18 cellular contexts compared by ENCODE assay signal in the genomic region with DNA sequence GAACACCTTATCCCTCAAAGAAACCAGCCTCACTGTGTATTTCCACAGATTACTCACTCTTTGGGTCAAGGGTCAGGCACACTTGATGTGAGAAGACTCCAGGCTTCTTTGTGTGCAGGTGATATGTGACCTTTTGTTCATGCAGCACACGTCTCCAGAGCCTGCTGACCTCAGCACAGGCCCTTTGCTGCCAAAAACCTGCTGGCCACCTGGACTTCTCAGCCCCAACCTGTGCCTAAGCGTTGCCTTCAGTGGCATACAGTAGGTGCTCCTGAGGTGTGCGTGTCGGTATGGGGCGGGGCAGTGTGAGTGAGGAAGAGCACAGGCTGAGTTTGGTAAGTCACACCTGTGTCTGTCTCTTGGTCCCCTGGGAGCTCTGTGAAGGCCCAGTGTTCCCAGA. TPM values are rescaled to one million over a fixed set of nuclear protein-coding genes. Genes with fewer than 3 reads are reported as not detected.
A peak's percentile ranks its signal among the peaks of the same experiment; 100 is the strongest.
DNase-seq lines count a peak whose midpoint lies in the region; ATAC-seq, FAIRE-seq and TF ChIP-seq lines count a peak whose summit lies in the region.
"Had no signal": no experiment of that assay in that cellular context is flagged by ENCODE, and none has a peak within 500 bp of the region (broad histone marks: within the 10 kb centered on the region; RNA-seq: fewer than 3 reads in every experiment).

No MANE protein-coding gene starts in this region.

- H3K79me2 ChIP-seq in HepG2 (ENCODE audit: insufficient read depth, low read length): no peaks in the 10 kb centered on the region

- H3K4me3 ChIP-seq in HepG2 (replicated peaks in 1 of 3; ENCODE audit: insufficient read depth in 1 of 3, low read depth in 2 of 3, low read length in 3 of 3): no peak overlapping the region
- no peak overlapping the region for H3K4me3 ChIP-seq in right lobe of liver
- H3K4me3 ChIP-seq: BLaER1 had no signal

- CTCF ChIA-PET in HepG2 (lab: Yijun Ruan, JAX; ENCODE audit: low intra/inter-chr PET ratio, low total read pairs): no interaction called here

- in situ Hi-C loops in HepG2 (cut with HindIII; ENCODE audit: extremely low pct_ligation_motif_present, low pct_unique_long_range_greater_than_20kb): loop anchor here (10.0 kb wide), 1 partner anchor 57 kb away; the partner anchor contains the start of gene WNT11

- H3K4me2 ChIP-seq in HepG2 (ENCODE audit: low read depth, low read length): peak overlapping the region; percentile 66
- H3K4me2 ChIP-seq: BLaER1 had no signal

- peaks cover 13% of the 10 kb centered on the region for H3K4me1 Mint-ChIP-seq in activated T-helper 2 cell treated with anti-CD3 and anti-CD28 coated beads, Interferon-gamma antibody, Interleukin-2, Interleukin-4, amounts not matched to agents 10 μg/mL and 5 μg/mL and 100 μg/mL, durations not matched to agents 14 hours and 24 hours and 36 hours (ENCODE audit: low read depth)

- DNase-seq in HepG2 (ENCODE audit: low spot score) (no peak), right lobe of liver (no peak), RPMI8226 (peak; percentile 32), mesenteric fat pad (ENCODE audit: low spot score) (peak; percentile 60), GM12892 (ENCODE audit: insufficient read length) (no peak), EL (no peak)
- DNase-seq in activated T-helper 2 cell treated with anti-CD3 and anti-CD28 coated beads, Interferon-gamma antibody, Interleukin-2, Interleukin-4, amounts not matched to agents 10 μg/mL and 5 μg/mL and 100 μg/mL, durations not matched to agents 14 hours and 24 hours and 36 hours (ENCODE audit: low spot score): no peak
- no peak for DNase-seq in stimulated activated CD4-positive, alpha-beta T cell treated with anti-CD3 and anti-CD28 coated beads, Interleukin-4, amount 100 ng/mL, for 4 hours
- DNase-seq: DMS 273 treated with DMSO at 0.1 percent for 48 hours, NCI-H1436 treated with DMSO at 0.1 percent for 48 hours, NCI-H2029 treated with DMSO at 0.1 percent for 48 hours, NCI-H2171 treated with DMSO at 0.1 percent for 48 hours, NCI-H510A, SIG-M5 had no signal

- no peak overlapping the region for H3K9ac ChIP-seq in HepG2 (ENCODE audit: insufficient read depth, low read depth, low read length)
- H3K9ac ChIP-seq: BLaER1 had no signal

- POLR2A ChIA-PET in HepG2 (lab: Yijun Ruan, JAX): no interaction called here

- no peak overlapping the region for H3K27ac ChIP-seq in HepG2 (ENCODE audit: extremely low read length, insufficient read depth, low read length)
- H3K27ac ChIP-seq in right lobe of liver: no peak overlapping the region
- H3K27ac ChIP-seq: BLaER1 had no signal

- H3K27me3 ChIP-seq in HepG2 (ENCODE audit: control insufficient read depth in 1 of 2, insufficient read depth in 2 of 2, low read length in 2 of 2) (no peaks in the 10 kb centered on the region), right lobe of liver (no peaks in the 10 kb centered on the region)
- H3K27me3 ChIP-seq: BLaER1 had no signal

- no peak for TF ChIP-seq RAD21 in HepG2 (CRISPR knock-in tag; IDR thresholded peaks at IDR 0.05)

- TF ChIP-seq CTCF in HepG2 (CRISPR knock-in tag; IDR thresholded peaks at IDR 0.05): no peak
- TF ChIP-seq CTCF in right lobe of liver (IDR thresholded peaks at IDR 0.05): no peak

- H3K4me1 ChIP-seq in HepG2 (ENCODE audit: insufficient read depth, low read length): peaks cover 59% of the 10 kb centered on the region
- peaks cover 0 to 12% (median 4%) of the 10 kb centered on the region in 4 donors for H3K4me1 ChIP-seq in right lobe of liver

- FAIRE-seq in HepG2 (lab: Jason Lieb, UNC) (no peak), GM12892 (lab: Jason Lieb, UNC) (no peak)
- FAIRE-seq: A204.1, HTR-8/SVneo had no signal

- BruUV-seq in HepG2 (replicated peaks; lab: Mats Ljungman, UMichigan): no TSS peak

- no peaks in the 10 kb centered on the region for H4K20me1 ChIP-seq in HepG2 (ENCODE audit: insufficient read depth, low read length)
- H4K20me1 ChIP-seq: BLaER1 had no signal

- H3K36me3 ChIP-seq in HepG2 (replicated peaks in 1 of 2; ENCODE audit: control insufficient read depth in 1 of 2, insufficient read depth in 2 of 2, low read length in 2 of 2) (no peaks in the 10 kb centered on the region), right lobe of liver (no peaks in the 10 kb centered on the region)

- ATAC-seq in HepG2 (no peak; the same call in 1 of the 3 replicates), right lobe of liver (no peak)
- ATAC-seq: HCT116 had no signal

- H3K27ac Mint-ChIP-seq in activated T-helper 2 cell treated with anti-CD3 and anti-CD28 coated beads, Interferon-gamma antibody, Interleukin-2, Interleukin-4, amounts not matched to agents 10 μg/mL and 5 μg/mL and 100 μg/mL, durations not matched to agents 14 hours and 24 hours and 36 hours: no peak overlapping the region

- no peaks in the 10 kb centered on the region for H3K9me3 Mint-ChIP-seq in activated T-helper 2 cell treated with anti-CD3 and anti-CD28 coated beads, Interferon-gamma antibody, Interleukin-2, Interleukin-4, amounts not matched to agents 10 μg/mL and 5 μg/mL and 100 μg/mL, durations not matched to agents 14 hours and 24 hours and 36 hours

- H2AFZ ChIP-seq in HepG2 (ENCODE audit: low read length): no peak overlapping the region

- 39% methylated on average over 5 of the region's 5 CpGs for WGBS in HepG2 (ENCODE audit: low lambda C conversion rate)
- 82% methylated on average over 5 of the region's 5 CpGs for WGBS in right lobe of liver (ENCODE audit: insufficient coverage, low coverage, low lambda C conversion rate, missing lambda C conversion rate)

- H3K36me3 Mint-ChIP-seq in activated T-helper 2 cell treated with anti-CD3 and anti-CD28 coated beads, Interferon-gamma antibody, Interleukin-2, Interleukin-4, amounts not matched to agents 10 μg/mL and 5 μg/mL and 100 μg/mL, durations not matched to agents 14 hours and 24 hours and 36 hours (ENCODE audit: low read depth): no peaks in the 10 kb centered on the region

- peaks cover 20% of the 10 kb centered on the region for H3K27me3 Mint-ChIP-seq in activated T-helper 2 cell treated with anti-CD3 and anti-CD28 coated beads, Interferon-gamma antibody, Interleukin-2, Interleukin-4, amounts not matched to agents 10 μg/mL and 5 μg/mL and 100 μg/mL, durations not matched to agents 14 hours and 24 hours and 36 hours (ENCODE audit: low read depth)

- TF ChIP-seq EP300 in HepG2 (IDR thresholded peaks at IDR 0.05; ENCODE audit: low read depth in 2 of 2, low read length in 2 of 2) (no peak), HepG2 (CRISPR knock-in tag; IDR thresholded peaks at IDR 0.05; ENCODE audit: borderline replicate concordance) (no peak)

- TF ChIP-seq POLR2A in HepG2 (IDR thresholded peaks at IDR 0.05; ENCODE audit: insufficient read depth in 1 of 2, low read depth in 2 of 2, low read length in 2 of 2) (no peak), right lobe of liver (IDR thresholded peaks at IDR 0.05) (no peak), GM12892 (IDR thresholded peaks at IDR 0.05; ENCODE audit: low read depth, low read length) (no peak)

- no peaks in the 10 kb centered on the region for H3K9me3 ChIP-seq in HepG2 (ENCODE audit: low read length)
- no peaks in the 10 kb centered on the region for H3K9me3 ChIP-seq in right lobe of liver
- H3K9me3 ChIP-seq: BLaER1 had no signal

- intact Hi-C loops in HepG2 (cut with micrococcal nuclease; ENCODE audit: unreplicated experiment) (no loop called here), right lobe of liver (cut with DNase I) (no loop called here)
- intact Hi-C loops in activated T-helper 2 cell treated with anti-CD3 and anti-CD28 coated beads, Interferon-gamma antibody, Interleukin-2, Interleukin-4, amounts not matched to agents 10 μg/mL and 5 μg/mL and 100 μg/mL, durations not matched to agents 14 hours and 24 hours and 36 hours (cut with micrococcal nuclease): no loop called here

- H3K4me3 Mint-ChIP-seq in activated T-helper 2 cell treated with anti-CD3 and anti-CD28 coated beads, Interferon-gamma antibody, Interleukin-2, Interleukin-4, amounts not matched to agents 10 μg/mL and 5 μg/mL and 100 μg/mL, durations not matched to agents 14 hours and 24 hours and 36 hours (ENCODE audit: low read depth): no peak overlapping the region

RNA-seq across cellular contexts. Expression of gene WNT11, which starts 58.1 kb away (rescaled TPM):
- total RNA-seq in HepG2 (2016; rRNA removed; fragmentation: Illumina TruSeq; extraction: Trizol) (0.66 TPM in 1 of 2 replicates, not detected in the other), right lobe of liver (10 to 100 TPM in 2 of 6 experiments, 1 to 10 TPM in 4; 2.8 to 13.1 (median 5.5) TPM), mesenteric fat pad (34.1 TPM)
- 0.51 TPM in 1 of 2 replicates, not detected in the other for total RNA-seq in HepG2 (2016; cell fraction: cytosol; rRNA removed; fragmentation: Illumina TruSeq; extraction: Trizol; ENCODE audit: low read depth)
- total RNA-seq in HepG2 (2016; cell fraction: insoluble cytoplasmic fraction; rRNA removed; fragmentation: Illumina TruSeq; extraction: Trizol): 0.18 and 0.71 TPM in 2 replicates
- 0.21 and 0.25 TPM in 2 replicates for total RNA-seq in HepG2 (2016; cell fraction: membrane; rRNA removed; fragmentation: Illumina TruSeq; extraction: Trizol)
- total RNA-seq in HepG2 (2016; cell fraction: nucleus; rRNA removed; fragmentation: Illumina TruSeq; extraction: Trizol): 0.50 and 0.69 TPM in 2 replicates
- polyA plus RNA-seq in HepG2 (2011; rRNA removed): 0.34 and 0.42 TPM in 2 replicates
- polyA plus RNA-seq in HepG2 (2011; cell fraction: cytosol; rRNA removed): 0.44 and 0.47 TPM in 2 replicates
- polyA plus RNA-seq in HepG2 (2011; cell fraction: nucleus; rRNA removed): 0.74 and 1.2 TPM in 2 replicates
- polyA plus RNA-seq in HepG2 (2012): 0.16 and 0.33 TPM in 2 replicates
- polyA plus RNA-seq in HepG2 (2016; cell fraction: cytosol; fragmentation: Illumina TruSeq; extraction: Trizol; ENCODE audit: low read depth): 0.09 and 0.11 TPM in 2 replicates
- 0.16 and 0.44 TPM in 2 replicates for polyA plus RNA-seq in HepG2 (2016; cell fraction: insoluble cytoplasmic fraction; fragmentation: Illumina TruSeq; extraction: Trizol; ENCODE audit: low read depth)
- not detected in 2 replicates for polyA plus RNA-seq in HepG2 (2016; cell fraction: membrane; fragmentation: Illumina TruSeq; extraction: Trizol; ENCODE audit: low read depth)
- polyA plus RNA-seq in HepG2 (2016; cell fraction: nucleus; fragmentation: Illumina TruSeq; extraction: Trizol; ENCODE audit: insufficient read depth, low read depth): 0.95 and 1.1 TPM in 2 replicates
- 1.5 and 1.6 TPM in 2 replicates for polyA minus RNA-seq in HepG2 (2011; rRNA and poly(A)+ RNA removed; ENCODE audit: low replicate concordance)
- 1.7 TPM in 1 of 2 replicates, not detected in the other for polyA minus RNA-seq in HepG2 (2011; cell fraction: cytosol; rRNA and poly(A)+ RNA removed)
- not detected in 2 replicates for polyA minus RNA-seq in HepG2 (2011; cell fraction: nucleus; rRNA and poly(A)+ RNA removed)
- 0.91 TPM in 1 of 2 replicates, not detected in the other for total RNA-seq in activated T-helper 2 cell treated with anti-CD3 and anti-CD28 coated beads, Interferon-gamma antibody, Interleukin-2, Interleukin-4, amounts not matched to agents 10 μg/mL and 5 μg/mL and 100 μg/mL, durations not matched to agents 14 hours and 24 hours and 36 hours
- polyA plus RNA-seq in GM12892 (2012; ENCODE audit: missing spikeins): 1.0 TPM

Comparison
In these comparisons a context has a peak if more than half of its experiments do, and no peak if none do; other contexts are left out.
1. DNase-seq: peak in RPMI8226 (single experiment) and mesenteric fat pad (single experiment); none in HepG2 (single experiment), right lobe of liver (0 of 3), activated T-helper 2 cell treated with anti-CD3 and anti-CD28 coated beads, Interferon-gamma antibody, Interleukin-2, Interleukin-4, amounts not matched to agents 10 μg/mL and 5 μg/mL and 100 μg/mL, durations not matched to agents 14 hours and 24 hours and 36 hours (single experiment), stimulated activated CD4-positive, alpha-beta T cell treated with anti-CD3 and anti-CD28 coated beads, Interleukin-4, amount 100 ng/mL, for 4 hours (0 of 2), GM12892 (single experiment) and EL (single experiment).